In genomic region chr2:238247002-238247822, GRCh38 we compare ENCODE assay signal across 1 cellular context.
A peak's percentile ranks its signal among the peaks of the same experiment; 100 is the strongest.
TF ChIP-seq lines count a peak whose summit lies in the region.

No MANE protein-coding gene starts in this region.

TF ChIP-seq in IMR-90, 13 proteins besides CTCF, POLR2A, EP300 and RAD21:
- TF ChIP-seq CHD1 (IDR thresholded peaks at IDR 0.05; ENCODE audit: low read depth, low read length) = no peak
- TF ChIP-seq CEBPB (IDR thresholded peaks at IDR 0.05; ENCODE audit: low read depth, low read length) = peak; percentile 77
TF ChIP-seq in IMR-90: peak in this region for 1.
